1 cellular context compared by ENCODE assay signal in genomic region chr7:21071570-21071969, GRCh38.
TF ChIP-seq lines count a peak whose summit lies in the region.

No MANE protein-coding gene starts in this region.

TF ChIP-seq in GM12878, 131 proteins besides CTCF, POLR2A, EP300 and RAD21 (continued from another document):
- no peak for TF ChIP-seq ZBTB4 (CRISPR knock-in tag; IDR thresholded peaks at IDR 0.05)
